8 cellular contexts compared by ENCODE assay signal in the genomic region with DNA sequence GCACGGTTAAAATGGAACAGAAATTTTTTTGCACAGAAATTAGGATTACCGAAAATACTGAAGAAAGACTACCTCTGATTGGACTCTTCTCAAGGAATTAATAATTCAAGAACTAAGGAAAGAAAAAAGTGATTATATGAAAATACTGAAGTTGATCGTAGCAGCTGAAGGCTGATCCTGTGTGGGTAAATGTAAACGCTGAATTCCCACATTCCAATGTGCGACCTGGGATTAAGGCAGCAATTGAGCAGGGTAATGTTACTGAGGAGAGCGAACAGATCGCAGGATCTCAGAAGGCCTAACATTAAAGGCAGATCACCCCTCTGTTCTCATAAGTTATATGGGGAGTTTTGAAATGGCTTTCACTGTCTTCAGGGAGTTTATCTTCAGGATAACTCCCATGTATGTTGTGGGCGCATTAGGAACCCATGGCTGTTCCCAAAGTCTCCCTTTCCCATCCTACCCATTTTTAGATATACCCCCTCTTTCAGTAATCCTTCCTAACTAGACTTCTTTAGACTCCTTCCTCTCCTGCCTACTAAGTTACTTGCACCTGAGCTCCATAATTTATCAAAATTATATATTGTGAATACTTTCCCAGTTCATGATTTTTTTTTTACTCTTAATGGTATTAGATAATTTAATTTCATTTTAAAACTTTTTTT. TPM values are rescaled to one million over a fixed set of nuclear protein-coding genes. Genes with fewer than 3 reads are reported as not detected.
DNase-seq lines count a peak whose midpoint lies in the region; ATAC-seq and TF ChIP-seq lines count a peak whose summit lies in the region.

No MANE protein-coding gene starts in this region.

- H3K27ac ChIP-seq in PC-9: peak overlapping the region; percentile 24; the same call in 1 of the 2 replicates

- no peaks in the 10 kb centered on the region for H4K20me1 ChIP-seq in PC-9 (ENCODE audit: insufficient read depth)

- intact Hi-C loops in PC-9 (cut with micrococcal nuclease; ENCODE audit: unreplicated experiment): loop anchor here (1.0 kb wide), 2 partner anchors 79 to 153 kb away; a partner anchor contains a TSS

- H3K4me3 ChIP-seq in GM12875 (ENCODE audit: low read depth, low read length) (peak overlapping the region; percentile 95), PC-9 (peak overlapping the region; percentile 73), epithelial cell of proximal tubule (ENCODE audit: low read depth, low read length) (peak overlapping the region; percentile 94), retinal pigment epithelial cell (ENCODE audit: low read length) (peak overlapping the region; percentile 95)

- peak overlapping the region; percentile 88 for H2AFZ ChIP-seq in PC-9

- ATAC-seq in HG02970 (IDR thresholded peaks at IDR 0.05; ENCODE audit: low FRiP score, unreplicated experiment) (no peak), GM19397 (IDR thresholded peaks at IDR 0.05; ENCODE audit: unreplicated experiment) (no peak)

- POLR2A ChIA-PET in PC-9 (lab: Charles Lee; ENCODE audit: unreplicated experiment): no interaction called here

- H3K27me3 ChIP-seq in PC-9 (ENCODE audit: insufficient read depth, low read depth): no peaks in the 10 kb centered on the region

- H3F3A ChIP-seq in PC-9 (ENCODE audit: insufficient read depth, low read depth): 0 out of 2 replicates have a peak, but pooled peaks cover 11% of the 10 kb centered on the region

- TF ChIP-seq CTCF in GM12875 (IDR thresholded peaks at IDR 0.05; ENCODE audit: borderline replicate concordance, insufficient read depth, low read depth, low read length): no peak
- TF ChIP-seq CTCF in PC-9 (conservative IDR thresholded peaks at IDR 0.05): no peak
- no peak for TF ChIP-seq CTCF in epithelial cell of proximal tubule (conservative IDR thresholded peaks at IDR 0.05; ENCODE audit: low read depth, low read length)
- TF ChIP-seq CTCF in retinal pigment epithelial cell (conservative IDR thresholded peaks at IDR 0.05; ENCODE audit: low read depth, low read length): no peak

- CTCF ChIA-PET in PC-9 (lab: Charles Lee): interaction anchor here (0.7 kb wide), 1 partner anchor 263 kb away, joined by 5 read pairs; a partner anchor contains a TSS

- no peaks in the 10 kb centered on the region for H3K9me2 ChIP-seq in PC-9 (ENCODE audit: insufficient read depth)

- H3K79me2 ChIP-seq in PC-9 (ENCODE audit: low read depth): peaks cover 9% of the 10 kb centered on the region

- H3K4me2 ChIP-seq in PC-9: peak overlapping the region; percentile 92

- BruUV-seq in PC-9 (replicated peaks; lab: Mats Ljungman, UMichigan): no TSS peak

- 0 out of 2 replicates have a peak, but pooled peaks cover 7% of the 10 kb centered on the region for H3K4me1 ChIP-seq in PC-9 (replicated peaks; ENCODE audit: insufficient read depth)

- DNase-seq in PC-9 (no peak), epithelial cell of proximal tubule (ENCODE audit: low read depth) (no peak), retinal pigment epithelial cell (ENCODE audit: low read depth) (no peak), A172 (ENCODE audit: low spot score) (no peak), SW 1271 (lab: John Stamatoyannopoulos, UW) (no peak)

- H3K9me3 ChIP-seq in PC-9 (ENCODE audit: insufficient read depth, low read depth): no peaks in the 10 kb centered on the region

- no peaks in the 10 kb centered on the region for H3K36me3 ChIP-seq in PC-9 (ENCODE audit: low read depth)

RNA-seq across cellular contexts. Expression of a gene that starts 1.0 kb away (rescaled TPM):
- total RNA-seq in PC-9 (2021): 73.9 and 89.6 TPM in 2 replicates
- 57.8 and 67.9 TPM in 2 replicates for total RNA-seq in epithelial cell of proximal tubule
- 102 and 137 TPM in 2 replicates for total RNA-seq in A172 (2014; rRNA removed; shearing (Covaris generic))

RNA-seq across cellular contexts. Expression of a gene that starts 28.2 kb away (rescaled TPM):
- total RNA-seq in PC-9 (2021) (8.3 and 14.5 TPM in 2 replicates), epithelial cell of proximal tubule (112 and 113 TPM in 2 replicates)
- 12.6 and 14.3 TPM in 2 replicates for total RNA-seq in A172 (2014; rRNA removed; shearing (Covaris generic))
